Comparison of ENCODE assay signal across 22 cellular contexts in the genomic region with DNA sequence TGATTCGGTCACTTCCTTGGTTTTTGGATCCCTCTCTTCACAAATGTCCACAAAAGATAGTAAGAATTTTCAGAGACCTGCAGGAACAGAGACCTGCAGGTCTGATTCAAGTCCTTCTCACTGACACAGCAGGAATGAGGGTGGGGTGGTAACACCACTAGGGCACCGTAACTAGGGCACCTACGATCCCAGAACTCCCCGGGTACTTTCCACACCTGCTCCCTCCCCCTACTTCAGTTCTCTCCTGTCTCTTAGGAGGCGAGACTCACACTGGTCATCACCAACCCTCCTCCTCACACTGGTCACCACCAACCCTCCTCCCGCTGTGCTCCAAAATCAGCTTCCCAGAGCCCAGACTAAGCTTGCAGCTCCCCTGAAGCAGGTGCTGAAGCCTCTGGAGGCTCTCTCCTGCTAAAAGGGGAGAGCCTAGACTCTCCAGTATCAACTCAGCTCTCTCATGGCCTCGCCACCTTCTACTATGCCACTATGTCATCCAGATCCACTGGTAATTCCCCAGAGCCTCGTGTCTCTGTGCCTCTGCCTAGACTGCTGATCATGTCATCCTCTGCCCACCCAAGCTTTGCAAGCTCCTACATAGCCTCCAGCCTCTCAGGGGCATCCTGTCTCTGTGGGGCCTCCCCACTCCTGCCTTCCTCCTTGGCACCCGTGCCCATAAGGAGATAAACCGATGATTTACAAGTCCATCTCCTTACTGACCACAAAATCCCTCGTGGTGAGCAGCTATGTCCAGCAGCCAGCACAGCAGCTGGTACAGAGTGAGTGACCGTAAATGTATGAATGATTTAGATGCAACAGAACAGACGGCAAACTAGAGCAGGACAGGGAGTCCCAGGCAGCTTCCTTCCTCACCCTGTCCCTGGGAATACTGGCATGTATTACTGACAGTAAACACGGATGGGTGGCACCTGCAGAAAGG.
DNase-seq lines count a peak whose midpoint lies in the region; ATAC-seq and TF ChIP-seq lines count a peak whose summit lies in the region.
"Had no signal": no experiment of that assay in that cellular context is flagged by ENCODE, and none has a peak within 500 bp of the region (broad histone marks: within the 10 kb centered on the region; RNA-seq: fewer than 3 reads in every experiment).

No MANE protein-coding gene starts in this region.

- in situ Hi-C loops in KBM-7 (cut with MboI; ENCODE audit: low pct_unique_long_range_greater_than_20kb, low sequenced_read_pairs) = no loop called here

- H3K27me3 Mint-ChIP-seq in activated T-cell treated with anti-CD3 and anti-CD28 coated beads, Interleukin-2, amount 50 U/mL, for 24 hours = no peaks in the 10 kb centered on the region
- no peaks in the 10 kb centered on the region for H3K27me3 Mint-ChIP-seq in activated T-helper 1 cell treated with anti-CD3 and anti-CD28 coated beads, Interleukin-12 subunit alpha, Interleukin-12 subunit beta, Interleukin-2, Interleukin-4 antibody, amounts not matched to agents 30 ng/mL and 10 ng/mL and 1 ng/mL, durations not matched to agents 14 hours and 24 hours and 36 hours (ENCODE audit: insufficient read depth)
- no peaks in the 10 kb centered on the region for H3K27me3 Mint-ChIP-seq in stimulated activated naive CD8-positive, alpha-beta T cell treated with anti-CD3 and anti-CD28 coated beads, Interleukin-15, Interleukin-2, amounts not matched to agents 100 ng/mL and 50 ng/mL, for 24 hours
- H3K27me3 Mint-ChIP-seq: brain had no signal

- peaks cover 26% of the 10 kb centered on the region for H3K4me1 Mint-ChIP-seq in activated T-cell treated with anti-CD3 and anti-CD28 coated beads, Interleukin-2, amount 50 U/mL, for 24 hours (ENCODE audit: low read depth)
- peaks cover 17% of the 10 kb centered on the region for H3K4me1 Mint-ChIP-seq in activated T-helper 1 cell treated with anti-CD3 and anti-CD28 coated beads, Interleukin-12 subunit alpha, Interleukin-12 subunit beta, Interleukin-2, Interleukin-4 antibody, amounts not matched to agents 30 ng/mL and 10 ng/mL and 1 ng/mL, durations not matched to agents 14 hours and 24 hours and 36 hours (ENCODE audit: low read depth)
- H3K4me1 Mint-ChIP-seq in stimulated activated naive CD8-positive, alpha-beta T cell treated with anti-CD3 and anti-CD28 coated beads, Interleukin-15, Interleukin-2, amounts not matched to agents 100 ng/mL and 50 ng/mL, for 24 hours (ENCODE audit: low read depth) = peaks cover 32% of the 10 kb centered on the region

- peaks cover 98% of the 10 kb centered on the region for H3K36me3 Mint-ChIP-seq in activated T-cell treated with anti-CD3 and anti-CD28 coated beads, Interleukin-2, amount 50 U/mL, for 24 hours (ENCODE audit: low read depth)
- H3K36me3 Mint-ChIP-seq in activated T-helper 1 cell treated with anti-CD3 and anti-CD28 coated beads, Interleukin-12 subunit alpha, Interleukin-12 subunit beta, Interleukin-2, Interleukin-4 antibody, amounts not matched to agents 30 ng/mL and 10 ng/mL and 1 ng/mL, durations not matched to agents 14 hours and 24 hours and 36 hours (ENCODE audit: low read depth) = peaks cover 59% of the 10 kb centered on the region
- H3K36me3 Mint-ChIP-seq in stimulated activated naive CD8-positive, alpha-beta T cell treated with anti-CD3 and anti-CD28 coated beads, Interleukin-15, Interleukin-2, amounts not matched to agents 100 ng/mL and 50 ng/mL, for 24 hours (ENCODE audit: low read depth) = peaks cover 89% of the 10 kb centered on the region

- no peak for TF ChIP-seq CTCF in GM20000 (IDR thresholded peaks at IDR 0.05; ENCODE audit: extremely low read depth, missing control alignments)

- no peak overlapping the region for H3K4me3 Mint-ChIP-seq in activated T-cell treated with anti-CD3 and anti-CD28 coated beads, Interleukin-2, amount 50 U/mL, for 24 hours
- H3K4me3 Mint-ChIP-seq in activated T-helper 1 cell treated with anti-CD3 and anti-CD28 coated beads, Interleukin-12 subunit alpha, Interleukin-12 subunit beta, Interleukin-2, Interleukin-4 antibody, amounts not matched to agents 30 ng/mL and 10 ng/mL and 1 ng/mL, durations not matched to agents 14 hours and 24 hours and 36 hours = no peak overlapping the region
- H3K4me3 Mint-ChIP-seq in stimulated activated naive CD8-positive, alpha-beta T cell treated with anti-CD3 and anti-CD28 coated beads, Interleukin-15, Interleukin-2, amounts not matched to agents 100 ng/mL and 50 ng/mL, for 24 hours = no peak overlapping the region
- H3K4me3 Mint-ChIP-seq: brain had no signal

- no peak for DNase-seq in activated T-cell treated with anti-CD3 and anti-CD28 coated beads, Interleukin-2, amount 50 U/mL, for 24 hours
- DNase-seq in activated T-cell treated with anti-CD3 and anti-CD28 coated beads, Interleukin-2, amount 50 U/mL, for 1 hour = no peak
- no peak for DNase-seq in activated T-helper 1 cell treated with anti-CD3 and anti-CD28 coated beads, Interleukin-12 subunit alpha, Interleukin-12 subunit beta, Interleukin-2, Interleukin-4 antibody, amounts not matched to agents 30 ng/mL and 10 ng/mL and 1 ng/mL, durations not matched to agents 14 hours and 24 hours and 36 hours (ENCODE audit: low spot score)
- DNase-seq in myocyte (ENCODE audit: low read depth) (peak; percentile 86), KBM-7 (no peak), GM20000 (ENCODE audit: low spot score) (no peak)
- DNase-seq: activated gamma-delta T cell treated with Interleukin-2 at 50 U/mL for 16 hours, colonic mucosa, DMS153, GDM1, islet precursor cell, lower lobe of right lung, NCI-H1417, NCI-H524, pancreas, right lobe of liver, stomach, T-helper 2 cell had no signal

- no peak for ATAC-seq in SK-N-SH treated with all-trans-retinoic acid at 6 μM for 48 hours
- ATAC-seq: A549, lower lobe of right lung, pancreas, right lobe of liver had no signal

- intact Hi-C loops in activated T-helper 1 cell treated with anti-CD3 and anti-CD28 coated beads, Interleukin-12 subunit alpha, Interleukin-12 subunit beta, Interleukin-2, Interleukin-4 antibody, amounts not matched to agents 30 ng/mL and 10 ng/mL and 1 ng/mL, durations not matched to agents 14 hours and 24 hours and 36 hours (cut with micrococcal nuclease) = no loop called here

- H3K27ac Mint-ChIP-seq in activated T-cell treated with anti-CD3 and anti-CD28 coated beads, Interleukin-2, amount 50 U/mL, for 24 hours = peak overlapping the region; percentile 57
- H3K27ac Mint-ChIP-seq in activated T-helper 1 cell treated with anti-CD3 and anti-CD28 coated beads, Interleukin-12 subunit alpha, Interleukin-12 subunit beta, Interleukin-2, Interleukin-4 antibody, amounts not matched to agents 30 ng/mL and 10 ng/mL and 1 ng/mL, durations not matched to agents 14 hours and 24 hours and 36 hours = peak overlapping the region; percentile 74
- H3K27ac Mint-ChIP-seq in stimulated activated naive CD8-positive, alpha-beta T cell treated with anti-CD3 and anti-CD28 coated beads, Interleukin-15, Interleukin-2, amounts not matched to agents 100 ng/mL and 50 ng/mL, for 24 hours = peak overlapping the region; percentile 73

- no peaks in the 10 kb centered on the region for H3K9me3 Mint-ChIP-seq in activated T-cell treated with anti-CD3 and anti-CD28 coated beads, Interleukin-2, amount 50 U/mL, for 24 hours
- H3K9me3 Mint-ChIP-seq in activated T-helper 1 cell treated with anti-CD3 and anti-CD28 coated beads, Interleukin-12 subunit alpha, Interleukin-12 subunit beta, Interleukin-2, Interleukin-4 antibody, amounts not matched to agents 30 ng/mL and 10 ng/mL and 1 ng/mL, durations not matched to agents 14 hours and 24 hours and 36 hours = no peaks in the 10 kb centered on the region
- no peaks in the 10 kb centered on the region for H3K9me3 Mint-ChIP-seq in stimulated activated naive CD8-positive, alpha-beta T cell treated with anti-CD3 and anti-CD28 coated beads, Interleukin-15, Interleukin-2, amounts not matched to agents 100 ng/mL and 50 ng/mL, for 24 hours
- H3K9me3 Mint-ChIP-seq: brain had no signal

TF ChIP-seq in SK-N-SH treated with all-trans-retinoic acid at 6 μM for 48 hours, 23 proteins besides CTCF, POLR2A, EP300 and RAD21:
- TF ChIP-seq PPARA (CRISPR knock-in tag; IDR thresholded peaks at IDR 0.05; ENCODE audit: borderline replicate concordance) = no peak
- TF ChIP-seq, protein P1, sequence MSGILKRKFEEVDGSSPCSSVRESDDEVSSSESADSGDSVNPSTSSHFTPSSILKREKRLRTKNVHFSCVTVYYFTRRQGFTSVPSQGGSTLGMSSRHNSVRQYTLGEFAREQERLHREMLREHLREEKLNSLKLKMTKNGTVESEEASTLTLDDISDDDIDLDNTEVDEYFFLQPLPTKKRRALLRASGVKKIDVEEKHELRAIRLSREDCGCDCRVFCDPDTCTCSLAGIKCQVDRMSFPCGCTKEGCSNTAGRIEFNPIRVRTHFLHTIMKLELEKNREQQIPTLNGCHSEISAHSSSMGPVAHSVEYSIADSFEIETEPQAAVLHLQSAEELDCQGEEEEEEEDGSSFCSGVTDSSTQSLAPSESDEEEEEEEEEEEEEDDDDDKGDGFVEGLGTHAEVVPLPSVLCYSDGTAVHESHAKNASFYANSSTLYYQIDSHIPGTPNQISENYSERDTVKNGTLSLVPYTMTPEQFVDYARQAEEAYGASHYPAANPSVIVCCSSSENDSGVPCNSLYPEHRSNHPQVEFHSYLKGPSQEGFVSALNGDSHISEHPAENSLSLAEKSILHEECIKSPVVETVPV (CRISPR knock-in tag; IDR thresholded peaks at IDR 0.05) = no peak
- no peak for TF ChIP-seq ZFP30 (CRISPR knock-in tag; IDR thresholded peaks at IDR 0.05)
- TF ChIP-seq, protein P2, sequence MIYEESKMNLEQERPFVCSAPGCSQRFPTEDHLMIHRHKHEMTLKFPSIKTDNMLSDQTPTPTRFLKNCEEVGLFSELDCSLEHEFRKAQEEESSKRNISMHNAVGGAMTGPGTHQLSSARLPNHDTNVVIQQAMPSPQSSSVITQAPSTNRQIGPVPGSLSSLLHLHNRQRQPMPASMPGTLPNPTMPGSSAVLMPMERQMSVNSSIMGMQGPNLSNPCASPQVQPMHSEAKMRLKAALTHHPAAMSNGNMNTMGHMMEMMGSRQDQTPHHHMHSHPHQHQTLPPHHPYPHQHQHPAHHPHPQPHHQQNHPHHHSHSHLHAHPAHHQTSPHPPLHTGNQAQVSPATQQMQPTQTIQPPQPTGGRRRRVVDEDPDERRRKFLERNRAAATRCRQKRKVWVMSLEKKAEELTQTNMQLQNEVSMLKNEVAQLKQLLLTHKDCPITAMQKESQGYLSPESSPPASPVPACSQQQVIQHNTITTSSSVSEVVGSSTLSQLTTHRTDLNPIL (CRISPR knock-in tag; IDR thresholded peaks at IDR 0.05; ENCODE audit: low read depth) = no peak
